ENCODE assay signal across 11 cellular contexts in the genomic region with DNA sequence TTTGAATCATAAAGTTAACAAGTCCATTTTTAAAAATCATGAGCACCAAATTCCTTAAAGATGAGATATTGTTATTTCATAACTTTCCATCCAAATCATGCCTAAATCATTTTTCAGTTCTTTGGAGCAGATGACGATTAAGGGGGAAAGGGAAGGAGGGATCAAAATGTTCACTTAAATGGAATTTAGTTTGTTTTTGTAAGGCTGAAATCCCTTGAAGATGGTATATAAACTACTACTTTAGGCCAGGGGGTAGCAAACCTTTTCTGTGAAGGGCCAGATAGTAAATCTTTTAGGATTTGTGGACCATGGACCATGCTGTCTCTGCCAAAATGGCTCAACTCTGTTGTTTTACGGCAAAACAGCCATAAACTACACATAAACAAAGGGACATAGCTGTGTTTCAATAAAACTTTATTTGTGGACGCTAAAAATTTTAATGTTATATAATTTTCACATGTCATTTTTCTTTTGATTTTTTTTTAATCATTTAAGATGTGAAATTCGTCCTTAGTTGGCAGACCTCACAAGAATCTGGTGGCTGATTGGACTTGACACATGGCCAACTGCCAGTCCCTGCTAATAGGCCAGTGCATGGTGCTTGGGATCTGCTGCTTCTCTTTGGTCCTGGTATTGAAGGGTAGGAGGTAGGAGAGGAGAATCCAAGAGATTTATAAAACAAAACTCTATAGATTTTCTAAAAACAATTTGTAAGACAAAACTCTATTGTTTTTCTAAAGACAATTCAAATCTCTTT. TPM values are rescaled to one million over a fixed set of nuclear protein-coding genes. Genes with fewer than 3 reads are reported as not detected.
DNase-seq lines count a peak whose midpoint lies in the region; ATAC-seq and TF ChIP-seq lines count a peak whose summit lies in the region.
"Had no signal": no experiment of that assay in that cellular context is flagged by ENCODE, and none has a peak within 500 bp of the region (broad histone marks: within the 10 kb centered on the region; RNA-seq: fewer than 3 reads in every experiment).

No MANE protein-coding gene starts in this region.

- ATAC-seq in HG03457 (IDR thresholded peaks at IDR 0.05; ENCODE audit: unreplicated experiment) = no peak
- no peak for ATAC-seq in HG03565 (IDR thresholded peaks at IDR 0.05; ENCODE audit: unreplicated experiment)

- H3K27ac Mint-ChIP-seq in activated T-helper 2 cell treated with anti-CD3 and anti-CD28 coated beads, Interferon-gamma antibody, Interleukin-2, Interleukin-4, amounts not matched to agents 10 μg/mL and 5 μg/mL and 100 μg/mL, durations not matched to agents 14 hours and 24 hours and 36 hours = no peak overlapping the region
- H3K27ac Mint-ChIP-seq: CD4-positive, alpha-beta T cell; endodermal cell had no signal

- H3K9me3 Mint-ChIP-seq in activated T-helper 2 cell treated with anti-CD3 and anti-CD28 coated beads, Interferon-gamma antibody, Interleukin-2, Interleukin-4, amounts not matched to agents 10 μg/mL and 5 μg/mL and 100 μg/mL, durations not matched to agents 14 hours and 24 hours and 36 hours = no peaks in the 10 kb centered on the region
- H3K9me3 Mint-ChIP-seq: CD4-positive, alpha-beta T cell; endodermal cell had no signal

- DNase-seq in AG09309 (ENCODE audit: low read depth) = peak; percentile 68
- peak; percentile 25 for DNase-seq in M059J (ENCODE audit: low read depth)
- DNase-seq in dedifferentiated amniotic fluid mesenchymal stem cell (ENCODE audit: extremely low spot score) = peak; percentile 95
- peak; percentile 80 for DNase-seq in non-pigmented ciliary epithelial cell (ENCODE audit: low read depth)
- no peak for DNase-seq in NOMO-1 treated with DMSO at 0.1 percent for 48 hours (lab: John Stamatoyannopoulos, UW; ENCODE audit: unreplicated experiment)
- DNase-seq in activated T-helper 2 cell treated with anti-CD3 and anti-CD28 coated beads, Interferon-gamma antibody, Interleukin-2, Interleukin-4, amounts not matched to agents 10 μg/mL and 5 μg/mL and 100 μg/mL, durations not matched to agents 14 hours and 24 hours and 36 hours (ENCODE audit: low spot score) = no peak
- DNase-seq: activated gamma-delta T cell treated with Interleukin-2 at 50 U/mL for 16 hours; CD4-positive, alpha-beta T cell; endodermal cell had no signal

- H3K4me3 Mint-ChIP-seq in activated T-helper 2 cell treated with anti-CD3 and anti-CD28 coated beads, Interferon-gamma antibody, Interleukin-2, Interleukin-4, amounts not matched to agents 10 μg/mL and 5 μg/mL and 100 μg/mL, durations not matched to agents 14 hours and 24 hours and 36 hours (ENCODE audit: low read depth) = no peak overlapping the region
- H3K4me3 Mint-ChIP-seq: CD4-positive, alpha-beta T cell; endodermal cell had no signal

- no peaks in the 10 kb centered on the region for H3K27me3 Mint-ChIP-seq in activated T-helper 2 cell treated with anti-CD3 and anti-CD28 coated beads, Interferon-gamma antibody, Interleukin-2, Interleukin-4, amounts not matched to agents 10 μg/mL and 5 μg/mL and 100 μg/mL, durations not matched to agents 14 hours and 24 hours and 36 hours (ENCODE audit: low read depth)
- H3K27me3 Mint-ChIP-seq: CD4-positive, alpha-beta T cell had no signal

- no peaks in the 10 kb centered on the region for H3K36me3 Mint-ChIP-seq in activated T-helper 2 cell treated with anti-CD3 and anti-CD28 coated beads, Interferon-gamma antibody, Interleukin-2, Interleukin-4, amounts not matched to agents 10 μg/mL and 5 μg/mL and 100 μg/mL, durations not matched to agents 14 hours and 24 hours and 36 hours (ENCODE audit: low read depth)

- no peak overlapping the region for H3K4me3 ChIP-seq in AG09309 (ENCODE audit: control insufficient read depth, low read depth, low read length)

- intact Hi-C loops in activated T-helper 2 cell treated with anti-CD3 and anti-CD28 coated beads, Interferon-gamma antibody, Interleukin-2, Interleukin-4, amounts not matched to agents 10 μg/mL and 5 μg/mL and 100 μg/mL, durations not matched to agents 14 hours and 24 hours and 36 hours (cut with micrococcal nuclease) = no loop called here

- TF ChIP-seq CTCF in AG09309 (IDR thresholded peaks at IDR 0.05; ENCODE audit: control insufficient read depth, insufficient read depth, low read depth, low read length, missing control alignments) = no peak

- peaks cover 8% of the 10 kb centered on the region for H3K4me1 Mint-ChIP-seq in activated T-helper 2 cell treated with anti-CD3 and anti-CD28 coated beads, Interferon-gamma antibody, Interleukin-2, Interleukin-4, amounts not matched to agents 10 μg/mL and 5 μg/mL and 100 μg/mL, durations not matched to agents 14 hours and 24 hours and 36 hours (ENCODE audit: low read depth)
- H3K4me1 Mint-ChIP-seq: endodermal cell had no signal

RNA-seq across cellular contexts. Expression of a gene that starts 52.0 kb away (rescaled TPM):
- total RNA-seq in M059J (2014; rRNA removed; shearing (Covaris generic)) = 198 and 249 TPM in 2 replicates
- 91.2 and 93.3 TPM in 2 replicates for total RNA-seq in activated T-helper 2 cell treated with anti-CD3 and anti-CD28 coated beads, Interferon-gamma antibody, Interleukin-2, Interleukin-4, amounts not matched to agents 10 μg/mL and 5 μg/mL and 100 μg/mL, durations not matched to agents 14 hours and 24 hours and 36 hours

Comparison
In these comparisons a context has a peak if more than half of its experiments do, and no peak if none do; other contexts are left out.
1. DNase-seq: peak in AG09309 (single experiment), M059J (single experiment), dedifferentiated amniotic fluid mesenchymal stem cell (single experiment) and non-pigmented ciliary epithelial cell (single experiment); none in NOMO-1 treated with DMSO at 0.1 percent for 48 hours (single experiment) and activated T-helper 2 cell treated with anti-CD3 and anti-CD28 coated beads, Interferon-gamma antibody, Interleukin-2, Interleukin-4, amounts not matched to agents 10 μg/mL and 5 μg/mL and 100 μg/mL, durations not matched to agents 14 hours and 24 hours and 36 hours (single experiment).